2 cellular contexts compared by ENCODE assay signal in genomic region chr12:47707355-47707754, GRCh38.
TF ChIP-seq lines count a peak whose summit lies in the region.

No MANE protein-coding gene starts in this region.

TF ChIP-seq in SK-N-SH, 30 proteins besides CTCF, POLR2A, EP300 and RAD21 (continued from another document):
- no peak for TF ChIP-seq CHD2 (IDR thresholded peaks at IDR 0.05; ENCODE audit: low read length, partially characterized antibody)
- no peak for TF ChIP-seq POLR2AphosphoS5 (IDR thresholded peaks at IDR 0.05; ENCODE audit: low read depth, low read length)
- no peak for TF ChIP-seq NRF1 (IDR thresholded peaks at IDR 0.05; ENCODE audit: low read depth, low read length)
- TF ChIP-seq FOSL2 (IDR thresholded peaks at IDR 0.05; ENCODE audit: borderline replicate concordance, low read depth): no peak
- TF ChIP-seq FOXJ3 (CRISPR knock-in tag; IDR thresholded peaks at IDR 0.05): no peak
- TF ChIP-seq RXRA (IDR thresholded peaks at IDR 0.05; ENCODE audit: borderline replicate concordance, low read depth): no peak
- TF ChIP-seq USF2 (IDR thresholded peaks at IDR 0.05; ENCODE audit: borderline replicate concordance, low read depth, low read length): no peak
- no peak for TF ChIP-seq MAX (IDR thresholded peaks at IDR 0.05; ENCODE audit: low read depth)

TF ChIP-seq in SK-N-SH treated with all-trans-retinoic acid at 6 μM for 48 hours, 23 proteins besides CTCF, POLR2A, EP300 and RAD21 (continued from another document):
- TF ChIP-seq TSHZ2 (CRISPR knock-in tag; IDR thresholded peaks at IDR 0.05) (no peak), PPARA (CRISPR knock-in tag; IDR thresholded peaks at IDR 0.05; ENCODE audit: borderline replicate concordance) (no peak), TOX (CRISPR knock-in tag; IDR thresholded peaks at IDR 0.05; ENCODE audit: borderline replicate concordance) (no peak), TCF4 (CRISPR knock-in tag; IDR thresholded peaks at IDR 0.05; ENCODE audit: borderline replicate concordance) (no peak), OSR1 (CRISPR knock-in tag; IDR thresholded peaks at IDR 0.05) (no peak)
